Comparison of ENCODE assay signal across 1 cellular context in the genomic region with DNA sequence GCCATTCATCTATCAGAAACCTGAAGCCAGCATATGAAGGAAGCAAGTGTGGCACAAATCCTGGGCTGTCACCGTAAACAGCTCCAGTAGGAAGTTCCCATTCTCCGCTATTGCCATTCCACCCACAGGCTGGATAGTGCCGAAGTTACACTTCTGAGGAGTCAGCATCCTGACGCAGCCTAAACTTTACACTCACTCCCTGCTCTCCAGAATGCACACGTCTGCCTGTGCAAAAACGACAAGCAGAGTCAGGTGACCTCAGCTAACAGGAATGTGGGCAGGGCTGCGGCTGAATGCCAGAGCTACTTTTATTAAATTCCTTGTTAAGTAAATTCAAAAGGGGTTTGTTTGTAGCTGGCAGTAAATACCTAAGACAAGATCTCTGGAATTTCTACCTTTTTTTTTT.
TF ChIP-seq lines count a peak whose summit lies in the region.

No MANE protein-coding gene starts in this region.

TF ChIP-seq in HepG2, 621 proteins besides CTCF, POLR2A, EP300 and RAD21 (continued from another document and continues in another):
- TF ChIP-seq IRF1 (CRISPR knock-in tag; IDR thresholded peaks at IDR 0.05; ENCODE audit: low read depth) (no peak), MAFK (conservative IDR thresholded peaks at IDR 0.05 in 1 of 2, IDR thresholded peaks at IDR 0.05 in 1 of 2; ENCODE audit: low read length in 2 of 2) (peak; percentile 79 to 83), ZSCAN29 (CRISPR knock-in tag; conservative IDR thresholded peaks at IDR 0.05) (no peak), ZNF224 (CRISPR knock-in tag; IDR thresholded peaks at IDR 0.05) (no peak), EZH2 (conservative IDR thresholded peaks at IDR 0.05; ENCODE audit: low read depth, low read length) (no peak), ERF (CRISPR knock-in tag; IDR thresholded peaks at IDR 0.05) (peak; percentile 54; the same call in 1 of the 2 replicates), RARG (CRISPR knock-in tag; IDR thresholded peaks at IDR 0.05; ENCODE audit: low read depth) (no peak), SYNCRIP (IDR thresholded peaks at IDR 0.05; ENCODE audit: insufficient read depth, low read depth, low read length) (no peak), PITX1 (CRISPR knock-in tag; IDR thresholded peaks at IDR 0.05) (no peak), IKZF4 (CRISPR knock-in tag; IDR thresholded peaks at IDR 0.05; ENCODE audit: borderline replicate concordance, low read depth, not compliant biosample characterization) (no peak), ZNF878 (CRISPR knock-in tag; IDR thresholded peaks at IDR 0.05) (no peak), SP4 (CRISPR knock-in tag; IDR thresholded peaks at IDR 0.05) (no peak), ARID3A (IDR thresholded peaks at IDR 0.05; ENCODE audit: low read depth, low read length) (peak; percentile 78), ZNF235 (CRISPR knock-in tag; IDR thresholded peaks at IDR 0.05; ENCODE audit: borderline replicate concordance) (no peak), POLR2AphosphoS5 (IDR thresholded peaks at IDR 0.05; ENCODE audit: low read depth, low read length) (0 out of 2 replicates have a peak, but pooled peaks have one; percentile 37), ZNF12 (CRISPR knock-in tag; IDR thresholded peaks at IDR 0.05) (peak; percentile 71), ZNF672 (CRISPR knock-in tag; IDR thresholded peaks at IDR 0.05) (no peak), HNF4G (IDR thresholded peaks at IDR 0.05; ENCODE audit: borderline replicate concordance, low read depth, low read length) (no peak), HNF4G (CRISPR knock-in tag; IDR thresholded peaks at IDR 0.05; ENCODE audit: borderline replicate concordance, low read depth) (no peak), ZNF329 (CRISPR knock-in tag; IDR thresholded peaks at IDR 0.05; ENCODE audit: low read depth) (no peak), TAF1 (CRISPR knock-in tag; IDR thresholded peaks at IDR 0.05) (no peak), FOSL1 (CRISPR knock-in tag; IDR thresholded peaks at IDR 0.05; ENCODE audit: borderline replicate concordance) (no peak), SRSF9 (IDR thresholded peaks at IDR 0.05; ENCODE audit: borderline replicate concordance, insufficient read depth, low read depth, low read length, poor library complexity, severe bottlenecking) (no peak), CHD2 (IDR thresholded peaks at IDR 0.05; ENCODE audit: low read depth, low read length) (no peak), REL (CRISPR knock-in tag; conservative IDR thresholded peaks at IDR 0.05) (no peak), PAXIP1 (CRISPR knock-in tag; conservative IDR thresholded peaks at IDR 0.05) (peak; percentile 49), ZNF530 (CRISPR knock-in tag; IDR thresholded peaks at IDR 0.05; ENCODE audit: low read depth) (no peak), AGO1 (IDR thresholded peaks at IDR 0.05; ENCODE audit: low read depth, low read length, poor library complexity, severe bottlenecking) (no peak), ZNF652 (CRISPR knock-in tag; IDR thresholded peaks at IDR 0.05; ENCODE audit: borderline replicate concordance, low read depth) (no peak), SP5 (CRISPR knock-in tag; IDR thresholded peaks at IDR 0.05; ENCODE audit: borderline replicate concordance, low read depth) (peak; percentile 77), ZNF644 (CRISPR knock-in tag; IDR thresholded peaks at IDR 0.05; ENCODE audit: low read depth) (no peak)
- TF ChIP-seq, protein P1, sequence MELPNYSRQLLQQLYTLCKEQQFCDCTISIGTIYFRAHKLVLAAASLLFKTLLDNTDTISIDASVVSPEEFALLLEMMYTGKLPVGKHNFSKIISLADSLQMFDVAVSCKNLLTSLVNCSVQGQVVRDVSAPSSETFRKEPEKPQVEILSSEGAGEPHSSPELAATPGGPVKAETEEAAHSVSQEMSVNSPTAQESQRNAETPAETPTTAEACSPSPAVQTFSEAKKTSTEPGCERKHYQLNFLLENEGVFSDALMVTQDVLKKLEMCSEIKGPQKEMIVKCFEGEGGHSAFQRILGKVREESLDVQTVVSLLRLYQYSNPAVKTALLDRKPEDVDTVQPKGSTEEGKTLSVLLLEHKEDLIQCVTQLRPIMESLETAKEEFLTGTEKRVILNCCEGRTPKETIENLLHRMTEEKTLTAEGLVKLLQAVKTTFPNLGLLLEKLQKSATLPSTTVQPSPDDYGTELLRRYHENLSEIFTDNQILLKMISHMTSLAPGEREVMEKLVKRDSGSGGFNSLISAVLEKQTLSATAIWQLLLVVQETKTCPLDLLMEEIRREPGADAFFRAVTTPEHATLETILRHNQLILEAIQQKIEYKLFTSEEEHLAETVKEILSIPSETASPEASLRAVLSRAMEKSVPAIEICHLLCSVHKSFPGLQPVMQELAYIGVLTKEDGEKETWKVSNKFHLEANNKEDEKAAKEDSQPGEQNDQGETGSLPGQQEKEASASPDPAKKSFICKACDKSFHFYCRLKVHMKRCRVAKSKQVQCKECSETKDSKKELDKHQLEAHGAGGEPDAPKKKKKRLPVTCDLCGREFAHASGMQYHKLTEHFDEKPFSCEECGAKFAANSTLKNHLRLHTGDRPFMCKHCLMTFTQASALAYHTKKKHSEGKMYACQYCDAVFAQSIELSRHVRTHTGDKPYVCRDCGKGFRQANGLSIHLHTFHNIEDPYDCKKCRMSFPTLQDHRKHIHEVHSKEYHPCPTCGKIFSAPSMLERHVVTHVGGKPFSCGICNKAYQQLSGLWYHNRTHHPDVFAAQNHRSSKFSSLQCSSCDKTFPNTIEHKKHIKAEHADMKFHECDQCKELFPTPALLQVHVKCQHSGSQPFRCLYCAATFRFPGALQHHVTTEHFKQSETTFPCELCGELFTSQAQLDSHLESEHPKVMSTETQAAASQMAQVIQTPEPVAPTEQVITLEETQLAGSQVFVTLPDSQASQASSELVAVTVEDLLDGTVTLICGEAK (IDR thresholded peaks at IDR 0.05), result no peak
- TF ChIP-seq, protein P1 (CRISPR knock-in tag; IDR thresholded peaks at IDR 0.05), result no peak; the same call in 1 of the 2 replicates
- TF ChIP-seq, protein P2, sequence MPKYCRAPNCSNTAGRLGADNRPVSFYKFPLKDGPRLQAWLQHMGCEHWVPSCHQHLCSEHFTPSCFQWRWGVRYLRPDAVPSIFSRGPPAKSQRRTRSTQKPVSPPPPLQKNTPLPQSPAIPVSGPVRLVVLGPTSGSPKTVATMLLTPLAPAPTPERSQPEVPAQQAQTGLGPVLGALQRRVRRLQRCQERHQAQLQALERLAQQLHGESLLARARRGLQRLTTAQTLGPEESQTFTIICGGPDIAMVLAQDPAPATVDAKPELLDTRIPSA (CRISPR knock-in tag; IDR thresholded peaks at IDR 0.05; ENCODE audit: borderline replicate concordance), result no peak
- TF ChIP-seq, protein P3, sequence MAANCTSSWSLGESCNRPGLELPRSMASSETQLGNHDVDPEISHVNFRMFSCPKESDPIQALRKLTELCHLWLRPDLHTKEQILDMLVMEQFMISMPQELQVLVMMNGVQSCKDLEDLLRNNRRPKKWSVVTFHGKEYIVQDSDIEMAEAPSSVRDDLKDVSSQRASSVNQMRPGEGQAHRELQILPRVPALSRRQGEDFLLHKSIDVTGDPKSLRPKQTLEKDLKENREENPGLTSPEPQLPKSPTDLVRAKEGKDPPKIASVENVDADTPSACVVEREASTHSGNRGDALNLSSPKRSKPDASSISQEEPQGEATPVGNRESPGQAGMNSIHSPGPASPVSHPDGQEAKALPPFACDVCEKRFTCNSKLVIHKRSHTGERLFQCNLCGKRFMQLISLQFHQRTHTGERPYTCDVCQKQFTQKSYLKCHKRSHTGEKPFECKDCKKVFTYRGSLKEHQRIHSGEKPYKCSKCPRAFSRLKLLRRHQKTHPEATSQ (CRISPR knock-in tag; IDR thresholded peaks at IDR 0.05; ENCODE audit: borderline replicate concordance), result no peak
- TF ChIP-seq, protein P4, sequence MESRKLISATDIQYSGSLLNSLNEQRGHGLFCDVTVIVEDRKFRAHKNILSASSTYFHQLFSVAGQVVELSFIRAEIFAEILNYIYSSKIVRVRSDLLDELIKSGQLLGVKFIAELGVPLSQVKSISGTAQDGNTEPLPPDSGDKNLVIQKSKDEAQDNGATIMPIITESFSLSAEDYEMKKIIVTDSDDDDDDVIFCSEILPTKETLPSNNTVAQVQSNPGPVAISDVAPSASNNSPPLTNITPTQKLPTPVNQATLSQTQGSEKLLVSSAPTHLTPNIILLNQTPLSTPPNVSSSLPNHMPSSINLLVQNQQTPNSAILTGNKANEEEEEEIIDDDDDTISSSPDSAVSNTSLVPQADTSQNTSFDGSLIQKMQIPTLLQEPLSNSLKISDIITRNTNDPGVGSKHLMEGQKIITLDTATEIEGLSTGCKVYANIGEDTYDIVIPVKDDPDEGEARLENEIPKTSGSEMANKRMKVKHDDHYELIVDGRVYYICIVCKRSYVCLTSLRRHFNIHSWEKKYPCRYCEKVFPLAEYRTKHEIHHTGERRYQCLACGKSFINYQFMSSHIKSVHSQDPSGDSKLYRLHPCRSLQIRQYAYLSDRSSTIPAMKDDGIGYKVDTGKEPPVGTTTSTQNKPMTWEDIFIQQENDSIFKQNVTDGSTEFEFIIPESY (CRISPR knock-in tag; IDR thresholded peaks at IDR 0.05), result peak; percentile 88
- TF ChIP-seq, protein P5, sequence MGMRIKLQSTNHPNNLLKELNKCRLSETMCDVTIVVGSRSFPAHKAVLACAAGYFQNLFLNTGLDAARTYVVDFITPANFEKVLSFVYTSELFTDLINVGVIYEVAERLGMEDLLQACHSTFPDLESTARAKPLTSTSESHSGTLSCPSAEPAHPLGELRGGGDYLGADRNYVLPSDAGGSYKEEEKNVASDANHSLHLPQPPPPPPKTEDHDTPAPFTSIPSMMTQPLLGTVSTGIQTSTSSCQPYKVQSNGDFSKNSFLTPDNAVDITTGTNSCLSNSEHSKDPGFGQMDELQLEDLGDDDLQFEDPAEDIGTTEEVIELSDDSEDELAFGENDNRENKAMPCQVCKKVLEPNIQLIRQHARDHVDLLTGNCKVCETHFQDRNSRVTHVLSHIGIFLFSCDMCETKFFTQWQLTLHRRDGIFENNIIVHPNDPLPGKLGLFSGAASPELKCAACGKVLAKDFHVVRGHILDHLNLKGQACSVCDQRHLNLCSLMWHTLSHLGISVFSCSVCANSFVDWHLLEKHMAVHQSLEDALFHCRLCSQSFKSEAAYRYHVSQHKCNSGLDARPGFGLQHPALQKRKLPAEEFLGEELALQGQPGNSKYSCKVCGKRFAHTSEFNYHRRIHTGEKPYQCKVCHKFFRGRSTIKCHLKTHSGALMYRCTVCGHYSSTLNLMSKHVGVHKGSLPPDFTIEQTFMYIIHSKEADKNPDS (CRISPR knock-in tag; IDR thresholded peaks at IDR 0.05), result no peak
